Comparison of ENCODE assay signal across 1 cellular context in the genomic region with DNA sequence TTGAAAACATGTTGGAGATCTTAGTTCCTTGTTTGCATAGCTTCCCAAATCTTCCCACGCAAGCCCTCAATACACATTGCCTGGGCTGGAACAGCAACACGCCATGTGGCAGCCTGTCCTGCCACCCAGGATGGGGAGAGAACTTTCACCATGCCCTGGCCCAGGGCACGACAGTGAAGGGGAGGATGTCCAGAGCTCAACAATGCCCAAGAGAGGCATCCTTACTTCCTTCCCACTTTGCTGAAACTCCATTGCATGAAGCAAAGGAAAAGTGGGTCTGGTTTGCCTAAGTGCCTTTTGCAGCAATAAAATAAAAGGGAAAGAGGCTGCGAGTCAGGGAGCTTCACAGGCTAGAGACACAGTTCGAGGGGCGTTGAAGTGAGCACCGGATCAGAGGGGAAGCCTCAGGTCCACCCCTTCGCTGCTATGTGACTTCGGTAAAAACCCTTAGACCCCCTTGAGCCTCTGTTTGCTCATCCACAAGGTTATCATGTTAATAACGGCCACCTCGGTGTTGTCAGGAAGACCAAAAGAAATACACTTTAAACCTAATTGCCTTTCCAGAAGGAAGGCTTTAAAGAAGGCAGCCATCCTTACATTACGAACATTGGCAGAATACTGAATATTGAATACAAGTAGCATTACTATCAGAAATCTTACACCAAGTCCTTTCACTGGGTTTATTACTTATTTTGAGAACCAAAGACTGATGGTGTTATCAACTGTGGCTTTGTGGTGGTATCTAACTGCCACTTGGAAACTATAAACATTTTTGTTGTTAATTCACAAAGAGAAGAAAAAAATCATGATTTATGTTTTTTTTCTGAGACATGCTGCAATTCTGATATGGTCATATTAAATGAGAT.
TF ChIP-seq lines count a peak whose summit lies in the region.

No MANE protein-coding gene starts in this region.

TF ChIP-seq in GM12878, 131 proteins besides CTCF, POLR2A, EP300 and RAD21 (continues in another document):
- no peak for TF ChIP-seq IRF4 (IDR thresholded peaks at IDR 0.05; ENCODE audit: low read depth, low read length)
- TF ChIP-seq NFIC (IDR thresholded peaks at IDR 0.05; ENCODE audit: low read depth, low read length), result no peak
- no peak for TF ChIP-seq RELA (IDR thresholded peaks at IDR 0.05; ENCODE audit: borderline replicate concordance, partially characterized antibody)
- TF ChIP-seq POLR2AphosphoS2 (IDR thresholded peaks at IDR 0.05; ENCODE audit: low read depth, low read length), result no peak
- TF ChIP-seq IKZF1 (conservative IDR thresholded peaks at IDR 0.05), result peak; percentile 54
- TF ChIP-seq SMARCA5 (IDR thresholded peaks at IDR 0.05), result 0 out of 2 replicates have a peak, but pooled peaks have one; percentile 67
- TF ChIP-seq POLR2AphosphoS5 (IDR thresholded peaks at IDR 0.05; ENCODE audit: low read length), result peak; percentile 66; the same call in 1 of the 2 replicates
- TF ChIP-seq NBN (IDR thresholded peaks at IDR 0.05), result no peak; the same call in 1 of the 2 replicates
- TF ChIP-seq CBFB (IDR thresholded peaks at IDR 0.05; ENCODE audit: low read depth), result peak; percentile 38
- TF ChIP-seq, protein P1, sequence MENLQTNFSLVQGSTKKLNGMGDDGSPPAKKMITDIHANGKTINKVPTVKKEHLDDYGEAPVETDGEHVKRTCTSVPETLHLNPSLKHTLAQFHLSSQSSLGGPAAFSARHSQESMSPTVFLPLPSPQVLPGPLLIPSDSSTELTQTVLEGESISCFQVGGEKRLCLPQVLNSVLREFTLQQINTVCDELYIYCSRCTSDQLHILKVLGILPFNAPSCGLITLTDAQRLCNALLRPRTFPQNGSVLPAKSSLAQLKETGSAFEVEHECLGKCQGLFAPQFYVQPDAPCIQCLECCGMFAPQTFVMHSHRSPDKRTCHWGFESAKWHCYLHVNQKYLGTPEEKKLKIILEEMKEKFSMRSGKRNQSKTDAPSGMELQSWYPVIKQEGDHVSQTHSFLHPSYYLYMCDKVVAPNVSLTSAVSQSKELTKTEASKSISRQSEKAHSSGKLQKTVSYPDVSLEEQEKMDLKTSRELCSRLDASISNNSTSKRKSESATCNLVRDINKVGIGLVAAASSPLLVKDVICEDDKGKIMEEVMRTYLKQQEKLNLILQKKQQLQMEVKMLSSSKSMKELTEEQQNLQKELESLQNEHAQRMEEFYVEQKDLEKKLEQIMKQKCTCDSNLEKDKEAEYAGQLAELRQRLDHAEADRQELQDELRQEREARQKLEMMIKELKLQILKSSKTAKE (IDR thresholded peaks at IDR 0.05; ENCODE audit: low read depth, poor library complexity, severe bottlenecking), result no peak
- TF ChIP-seq BHLHE40 (IDR thresholded peaks at IDR 0.05; ENCODE audit: borderline replicate concordance in 1 of 2, low read depth in 2 of 2, low read length in 1 of 2), result 0 out of 4 replicates have a peak, but pooled peaks of 1 of the 2 experiments have one; percentile 2
- 0 out of 2 replicates have a peak, but pooled peaks have one; percentile 10 for TF ChIP-seq PAX5 (IDR thresholded peaks at IDR 0.05; ENCODE audit: borderline replicate concordance, low read depth, low read length)
- peak; percentile 61; the same call in 1 of the 2 replicates for TF ChIP-seq ZNF592 (IDR thresholded peaks at IDR 0.05)
- peak; percentile 10; the same call in 1 of the 2 replicates for TF ChIP-seq ZNF24 (IDR thresholded peaks at IDR 0.05)
- TF ChIP-seq CUX1 (IDR thresholded peaks at IDR 0.05; ENCODE audit: insufficient replicate concordance, low read depth, low read length), result peak; percentile 3
- peak; percentile 7 to 33 for TF ChIP-seq IKZF2 (IDR thresholded peaks at IDR 0.05)
- TF ChIP-seq ZNF687 (IDR thresholded peaks at IDR 0.05), result peak; percentile 59
- 0 out of 2 replicates have a peak, but pooled peaks have one; percentile 41 for TF ChIP-seq ZBTB33 (IDR thresholded peaks at IDR 0.05)
- no peak for TF ChIP-seq SIX5 (IDR thresholded peaks at IDR 0.05; ENCODE audit: low read depth, low read length, severe bottlenecking)
- no peak for TF ChIP-seq CEBPZ (IDR thresholded peaks at IDR 0.05; ENCODE audit: low read depth, low read length)
- 0 out of 2 replicates have a peak, but pooled peaks have one; percentile 21 for TF ChIP-seq GATAD2B (conservative IDR thresholded peaks at IDR 0.05; ENCODE audit: low read depth)
- 0 out of 2 replicates have a peak, but pooled peaks have one; percentile 6 for TF ChIP-seq ZBED1 (IDR thresholded peaks at IDR 0.05; ENCODE audit: borderline replicate concordance)
